In the genomic region with DNA sequence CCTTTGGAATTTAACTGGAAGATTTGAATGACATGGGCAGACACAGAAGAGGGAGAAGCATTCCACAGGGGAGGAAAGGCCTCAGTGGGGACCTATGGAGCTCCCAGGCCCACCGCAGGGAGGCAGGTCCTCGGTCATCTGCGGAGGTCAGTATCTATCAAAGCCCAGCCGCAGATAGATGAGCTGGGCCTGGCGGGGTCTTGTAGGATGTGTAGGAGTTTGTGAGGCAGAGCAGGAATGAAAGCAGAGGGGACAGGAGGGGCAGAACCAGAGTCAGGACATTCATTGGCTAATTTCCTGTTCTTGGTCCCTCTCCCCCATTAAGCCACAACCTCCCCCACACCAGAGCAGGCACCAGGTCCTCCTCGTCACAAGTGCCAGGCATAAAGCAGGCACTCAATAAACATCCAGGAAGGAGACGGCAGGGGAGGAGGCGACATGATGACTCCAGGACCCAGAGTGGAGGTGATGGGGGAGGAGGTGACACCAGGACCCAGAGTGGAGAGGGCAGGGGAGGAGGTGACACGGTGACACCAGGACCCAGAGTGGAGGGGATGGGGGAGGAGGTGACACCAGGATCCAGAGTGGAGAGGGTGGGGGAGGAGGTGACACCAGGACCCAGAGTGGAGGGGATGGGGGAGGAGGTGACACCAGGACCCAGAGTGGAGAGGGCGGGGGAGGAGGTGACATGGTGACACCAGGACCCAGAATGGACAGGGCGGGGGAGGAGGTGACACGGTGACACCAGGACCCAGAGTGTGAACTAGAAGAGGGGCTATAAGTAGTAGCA, we compare ENCODE assay signal across 8 cellular contexts.
DNase-seq lines count a peak whose midpoint lies in the region; ATAC-seq and TF ChIP-seq lines count a peak whose summit lies in the region.

No MANE protein-coding gene starts in this region.

- H3K4me2 ChIP-seq in PC-9: no peak overlapping the region

- no peak for TF ChIP-seq CTCF in tibial nerve (IDR thresholded peaks at IDR 0.05)
- TF ChIP-seq CTCF in PC-9 (conservative IDR thresholded peaks at IDR 0.05): no peak

- TF ChIP-seq EP300 in tibial nerve (IDR thresholded peaks at IDR 0.05): no peak

- CTCF ChIA-PET in activated naive CD4-positive, alpha-beta T cell treated with anti-CD3 and anti-CD28 coated beads, Interleukin-2, amount 10 ng/mL, durations not matched to agents 7 days and 5 days (lab: Charles Lee): no interaction called here
- CTCF ChIA-PET in PC-9 (lab: Charles Lee): no interaction called here

- 93 to 97% methylated on average over 12 of the region's 12 CpGs for WGBS in tibial nerve, 2 donors

- H3K27ac Mint-ChIP-seq in activated naive CD4-positive, alpha-beta T cell treated with anti-CD3 and anti-CD28 coated beads, Interleukin-2, amount 10 ng/mL, durations not matched to agents 7 days and 5 days: peak overlapping the region; percentile 99
- H3K27ac Mint-ChIP-seq in naive B cell: peak overlapping the region; percentile 96 to 100 (median 99)

- BruUV-seq in PC-9 (replicated peaks; lab: Mats Ljungman, UMichigan): no TSS peak

- peak overlapping the region; percentile 21 for H3K4me3 Mint-ChIP-seq in activated naive CD4-positive, alpha-beta T cell treated with anti-CD3 and anti-CD28 coated beads, Interleukin-2, amount 10 ng/mL, durations not matched to agents 7 days and 5 days
- H3K4me3 Mint-ChIP-seq in naive B cell: peak overlapping the region; percentile 56 to 92 (median 80)

- peaks cover 65% of the 10 kb centered on the region for H3K4me1 Mint-ChIP-seq in activated naive CD4-positive, alpha-beta T cell treated with anti-CD3 and anti-CD28 coated beads, Interleukin-2, amount 10 ng/mL, durations not matched to agents 7 days and 5 days
- peaks cover 29 to 44% (median 37%) of the 10 kb centered on the region in 3 donors for H3K4me1 Mint-ChIP-seq in naive B cell

- H3K27ac ChIP-seq in tibial nerve: peak overlapping the region; percentile 59 to 94 (median 85)
- H3K27ac ChIP-seq in PC-9: no peak overlapping the region

- ATAC-seq in naive B cell (ENCODE audit: low read depth in 2 of 2) (no peak), GM19467 (IDR thresholded peaks at IDR 0.05; ENCODE audit: unreplicated experiment) (no peak), HG02970 (IDR thresholded peaks at IDR 0.05; ENCODE audit: low FRiP score, unreplicated experiment) (no peak)

- no peaks in the 10 kb centered on the region for H3K9me2 ChIP-seq in PC-9 (ENCODE audit: insufficient read depth)

- H2AFZ ChIP-seq in PC-9: no peak overlapping the region

- no peaks in the 10 kb centered on the region for H3K27me3 Mint-ChIP-seq in activated naive CD4-positive, alpha-beta T cell treated with anti-CD3 and anti-CD28 coated beads, Interleukin-2, amount 10 ng/mL, durations not matched to agents 7 days and 5 days
- no peaks in the 10 kb centered on the region for H3K27me3 Mint-ChIP-seq in naive B cell

- H3K27me3 ChIP-seq in tibial nerve: no peaks in the 10 kb centered on the region
- no peaks in the 10 kb centered on the region for H3K27me3 ChIP-seq in PC-9 (ENCODE audit: insufficient read depth, low read depth)

- H3K36me3 ChIP-seq in tibial nerve: no peaks in the 10 kb centered on the region
- H3K36me3 ChIP-seq in PC-9 (ENCODE audit: low read depth): no peaks in the 10 kb centered on the region

- H3K36me3 Mint-ChIP-seq in activated naive CD4-positive, alpha-beta T cell treated with anti-CD3 and anti-CD28 coated beads, Interleukin-2, amount 10 ng/mL, durations not matched to agents 7 days and 5 days: peaks cover 25% of the 10 kb centered on the region
- H3K36me3 Mint-ChIP-seq in naive B cell: peaks cover 0 to 18% of the 10 kb centered on the region in 2 donors

- peaks cover 6% of the 10 kb centered on the region for H3K9me3 Mint-ChIP-seq in activated naive CD4-positive, alpha-beta T cell treated with anti-CD3 and anti-CD28 coated beads, Interleukin-2, amount 10 ng/mL, durations not matched to agents 7 days and 5 days
- peaks cover 3 to 18% (median 7%) of the 10 kb centered on the region in 7 donors for H3K9me3 Mint-ChIP-seq in naive B cell

- H3K9me3 ChIP-seq in tibial nerve (no peaks in the 10 kb centered on the region), PC-9 (ENCODE audit: insufficient read depth, low read depth) (no peaks in the 10 kb centered on the region)

- DNase-seq in activated gamma-delta T cell treated with Interleukin-2 at 50 U/mL for 16 hours (peak; percentile 36), activated gamma-delta T cell (lab: John Stamatoyannopoulos, UW) (no peak), naive B cell (no peak), tibial nerve (ENCODE audit: low spot score in 2 of 2) (no peak), PC-9 (no peak)
- peak; percentile 32 for DNase-seq in activated naive CD4-positive, alpha-beta T cell treated with anti-CD3 and anti-CD28 coated beads, Interleukin-2, amount 10 ng/mL, durations not matched to agents 7 days and 5 days

- H4K20me1 ChIP-seq in PC-9 (ENCODE audit: insufficient read depth): peaks cover 7% of the 10 kb centered on the region; the same call in 1 of the 2 replicates

- H3F3A ChIP-seq in PC-9 (ENCODE audit: insufficient read depth, low read depth): peaks cover 15% of the 10 kb centered on the region; the same call in 1 of the 2 replicates

- intact Hi-C loops in PC-9 (cut with micrococcal nuclease; ENCODE audit: unreplicated experiment): no loop called here

- H3K4me3 ChIP-seq in tibial nerve (no peak overlapping the region), PC-9 (no peak overlapping the region)

- POLR2A ChIA-PET in PC-9 (lab: Charles Lee; ENCODE audit: unreplicated experiment): no interaction called here

- TF ChIP-seq POLR2A in tibial nerve (IDR thresholded peaks at IDR 0.05): no peak

- no peaks in the 10 kb centered on the region for H3K79me2 ChIP-seq in PC-9 (ENCODE audit: low read depth)

- H3K4me1 ChIP-seq in tibial nerve: peaks cover 0 to 49% (median 33%) of the 10 kb centered on the region in 4 donors
- no peaks in the 10 kb centered on the region for H3K4me1 ChIP-seq in PC-9 (replicated peaks; ENCODE audit: insufficient read depth)

Comparison
In these comparisons a context has a peak if more than half of its experiments do, and no peak if none do; other contexts are left out.
1. DNase-seq: peak in activated gamma-delta T cell treated with Interleukin-2 at 50 U/mL for 16 hours (single experiment) and activated naive CD4-positive, alpha-beta T cell treated with anti-CD3 and anti-CD28 coated beads, Interleukin-2, amount 10 ng/mL, durations not matched to agents 7 days and 5 days (single experiment); none in activated gamma-delta T cell (single experiment), naive B cell (single experiment), tibial nerve (0 of 2) and PC-9 (0 of 2).